Comparison of ENCODE assay signal across 18 cellular contexts in the genomic region with DNA sequence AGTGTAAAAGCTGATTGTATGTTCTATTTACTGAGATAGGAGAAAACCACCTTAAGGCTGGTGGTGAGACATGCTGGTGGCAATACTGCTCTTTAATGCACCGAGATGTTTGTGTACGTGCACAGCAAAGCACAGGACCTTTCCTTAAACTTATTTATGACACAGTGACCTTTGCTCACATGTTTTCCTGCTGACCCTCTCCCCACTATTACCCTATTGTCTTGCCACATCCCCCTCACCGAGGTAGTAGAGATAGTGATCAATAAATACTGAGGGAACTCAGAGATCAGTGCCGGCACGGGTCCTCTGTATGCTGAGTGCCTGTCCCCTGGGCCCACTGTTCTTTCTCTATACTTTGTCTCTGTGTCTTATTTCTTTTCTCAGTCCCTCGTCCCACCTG. TPM values are rescaled to one million over a fixed set of nuclear protein-coding genes. Genes with fewer than 3 reads are reported as not detected.
"Had no signal": no experiment of that assay in that cellular context is flagged by ENCODE, and none has a peak within 500 bp of the region (broad histone marks: within the 10 kb centered on the region; RNA-seq: fewer than 3 reads in every experiment).

No MANE protein-coding gene starts in this region.

RNA-seq across cellular contexts. Expression of a gene that starts 38.6 kb away (rescaled TPM):
- total RNA-seq: kidney epithelial cell; left ventricle myocardium inferior; lower leg skin; lung; mesenteric fat pad; mucosa of gallbladder; naive thymus-derived CD8-positive, alpha-beta T cell; osteoblast; pancreas; psoas muscle; sigmoid colon; temporal lobe; tibial nerve; upper lobe of left lung; urinary bladder; vagina had no signal
- polyA plus RNA-seq: immature natural killer cell; lung; naive thymus-derived CD8-positive, alpha-beta T cell; psoas muscle; sigmoid colon; small intestine; urinary bladder had no signal
